Comparison of ENCODE assay signal across 1 cellular context in the genomic region with DNA sequence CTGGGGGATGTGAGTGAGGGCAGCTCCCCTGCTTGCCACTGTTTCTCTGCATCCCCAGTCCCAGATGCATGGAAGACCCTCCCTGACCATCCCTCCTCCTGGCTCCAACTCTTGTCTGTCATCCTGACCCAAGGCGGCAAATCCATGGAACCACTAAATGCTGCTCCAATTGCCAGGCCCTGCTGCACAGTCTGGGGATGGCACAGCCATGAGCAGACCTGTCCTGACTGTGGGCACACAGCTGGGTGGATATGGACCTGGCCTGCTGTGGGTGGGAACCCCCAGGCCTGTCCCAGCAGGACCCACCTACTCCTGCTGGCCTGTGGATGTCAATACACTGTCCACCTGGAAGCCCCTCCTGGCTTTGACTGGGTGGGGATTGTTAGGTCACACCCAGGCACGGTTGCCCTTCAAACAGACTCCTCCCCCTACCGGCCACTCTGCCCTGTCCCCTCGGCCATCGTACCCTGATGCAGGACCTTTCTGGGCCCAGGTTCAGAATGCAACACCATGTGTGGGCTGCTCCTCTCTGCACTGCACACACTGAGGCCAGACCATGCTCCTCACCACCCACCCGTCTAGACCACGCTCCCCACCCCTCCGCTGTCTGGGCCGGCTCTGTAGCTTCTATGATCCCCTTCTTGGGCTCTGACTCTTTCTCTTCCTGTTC.
TF ChIP-seq lines count a peak whose summit lies in the region.

No MANE protein-coding gene starts in this region.

TF ChIP-seq in WTC11, 78 proteins besides CTCF, POLR2A, EP300 and RAD21 (continued from another document):
- TF ChIP-seq ARID4B (CRISPR knock-in tag; IDR thresholded peaks at IDR 0.05; ENCODE audit: borderline replicate concordance) (no peak), FOXJ3 (CRISPR knock-in tag; IDR thresholded peaks at IDR 0.05; ENCODE audit: borderline replicate concordance) (no peak), MYBL2 (CRISPR knock-in tag; IDR thresholded peaks at IDR 0.05) (no peak), CREB1 (CRISPR knock-in tag; IDR thresholded peaks at IDR 0.05) (no peak), SMAD3 (CRISPR knock-in tag; IDR thresholded peaks at IDR 0.05; ENCODE audit: borderline replicate concordance) (no peak)
- TF ChIP-seq, protein P1, sequence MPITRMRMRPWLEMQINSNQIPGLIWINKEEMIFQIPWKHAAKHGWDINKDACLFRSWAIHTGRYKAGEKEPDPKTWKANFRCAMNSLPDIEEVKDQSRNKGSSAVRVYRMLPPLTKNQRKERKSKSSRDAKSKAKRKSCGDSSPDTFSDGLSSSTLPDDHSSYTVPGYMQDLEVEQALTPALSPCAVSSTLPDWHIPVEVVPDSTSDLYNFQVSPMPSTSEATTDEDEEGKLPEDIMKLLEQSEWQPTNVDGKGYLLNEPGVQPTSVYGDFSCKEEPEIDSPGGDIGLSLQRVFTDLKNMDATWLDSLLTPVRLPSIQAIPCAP (CRISPR knock-in tag; IDR thresholded peaks at IDR 0.05), result no peak
TF ChIP-seq in WTC11: peak in this region for 0.
